Comparison of ENCODE assay signal across 8 cellular contexts in genomic region chr3:4850211-4850927, GRCh38.
DNase-seq lines count a peak whose midpoint lies in the region; ATAC-seq and TF ChIP-seq lines count a peak whose summit lies in the region.

No MANE protein-coding gene starts in this region.

- H3K4me3 ChIP-seq in smooth muscle cell (no peak overlapping the region), left lung (no peak overlapping the region), sigmoid colon (no peak overlapping the region)

- H3K27me3 ChIP-seq in smooth muscle cell (ENCODE audit: low read depth) (no peaks in the 10 kb centered on the region), left lung (no peaks in the 10 kb centered on the region), sigmoid colon (no peaks in the 10 kb centered on the region)

- H3K27ac ChIP-seq in smooth muscle cell (ENCODE audit: low read depth): peak overlapping the region; percentile 13
- H3K27ac ChIP-seq in left lung: no peak overlapping the region
- peak overlapping the region in 1 of 4 donors; percentile 16 for H3K27ac ChIP-seq in sigmoid colon
- no peak overlapping the region for H3K27ac ChIP-seq in RWPE1

- intact Hi-C loops in left lung (cut with DNase I): no loop called here
- intact Hi-C loops in sigmoid colon (cut with DNase I): no loop called here

- DNase-seq in T-helper 2 cell (peak in 3 of 5 experiments; percentile 12 to 83 (median 57)), smooth muscle cell (lab: John Stamatoyannopoulos, UW; ENCODE audit: unreplicated experiment) (no peak), left lung (no peak), sigmoid colon (no peak), iPS-NIHi7 (ENCODE audit: extremely low spot score) (no peak), RWPE1 (ENCODE audit: low spot score) (no peak)

- ATAC-seq in GM18870 (IDR thresholded peaks at IDR 0.05; ENCODE audit: unreplicated experiment): peak; percentile 49
- peak; percentile 52 for ATAC-seq in HG02840 (IDR thresholded peaks at IDR 0.05; ENCODE audit: low FRiP score, unreplicated experiment)
- no peak for ATAC-seq in left lung

- H4K20me1 ChIP-seq in smooth muscle cell (ENCODE audit: low read depth): no peaks in the 10 kb centered on the region

- no peaks in the 10 kb centered on the region for H3K79me2 ChIP-seq in smooth muscle cell (ENCODE audit: low read depth)

- H3K4me2 ChIP-seq in smooth muscle cell: no peak overlapping the region

- no peak for TF ChIP-seq POLR2A in sigmoid colon (IDR thresholded peaks at IDR 0.05)

- TF ChIP-seq CTCF in smooth muscle cell (IDR thresholded peaks at IDR 0.05; ENCODE audit: borderline replicate concordance, insufficient read depth, poor library complexity, severe bottlenecking): no peak
- no peak for TF ChIP-seq CTCF in left lung (IDR thresholded peaks at IDR 0.05)
- TF ChIP-seq CTCF in sigmoid colon (IDR thresholded peaks at IDR 0.05): no peak
- TF ChIP-seq CTCF in RWPE1 (conservative IDR thresholded peaks at IDR 0.05; ENCODE audit: low read depth): no peak

- no peak for TF ChIP-seq EP300 in sigmoid colon (IDR thresholded peaks at IDR 0.05)

- H3K4me1 ChIP-seq in smooth muscle cell (ENCODE audit: low read depth) (no peaks in the 10 kb centered on the region), left lung (peaks cover 0 to 8% of the 10 kb centered on the region in 2 donors), sigmoid colon (peaks cover 0 to 6% (median 0%) of the 10 kb centered on the region in 4 donors)

- CTCF ChIA-PET in RWPE1 (lab: Yijun Ruan, JAX): interaction anchor here (0.6 to 0.9 kb wide), 2 partner anchors 17 to 203 kb away, joined by 4 read pairs; no protein-coding TSS in a partner anchor

- H2AFZ ChIP-seq in smooth muscle cell (ENCODE audit: low read depth): no peak overlapping the region

- H3F3A ChIP-seq in smooth muscle cell (ENCODE audit: low read depth): no peaks in the 10 kb centered on the region

- WGBS in smooth muscle cell (ENCODE audit: low lambda C conversion rate): 78% methylated on average over 5 of the region's 5 CpGs
- WGBS in sigmoid colon, 2 donors: 54 to 83% methylated on average over 5 of the region's 5 CpGs

- H3K36me3 ChIP-seq in smooth muscle cell (ENCODE audit: low read depth): no peaks in the 10 kb centered on the region
- no peaks in the 10 kb centered on the region for H3K36me3 ChIP-seq in left lung
- H3K36me3 ChIP-seq in sigmoid colon: peaks cover 0 to 3% (median 0%) of the 10 kb centered on the region in 4 donors

- POLR2A ChIA-PET in RWPE1 (lab: Yijun Ruan, JAX; ENCODE audit: low non-redundant PET): no interaction called here

- no peak overlapping the region for H3K9ac ChIP-seq in smooth muscle cell (ENCODE audit: low read depth)

- H3K9me3 ChIP-seq in smooth muscle cell (replicated peaks; ENCODE audit: low read depth) (no peaks in the 10 kb centered on the region), left lung (no peaks in the 10 kb centered on the region), sigmoid colon (no peaks in the 10 kb centered on the region)

Comparison
In these comparisons a context has a peak if more than half of its experiments do, and no peak if none do; other contexts are left out.
1. DNase-seq: peak in T-helper 2 cell (3 of 5); none in smooth muscle cell (single experiment), left lung (0 of 2), sigmoid colon (single experiment), iPS-NIHi7 (single experiment) and RWPE1 (single experiment).